Comparison of ENCODE assay signal across 8 cellular contexts in genomic region chr9:131405858-131406566, GRCh38. TPM values are rescaled to one million over a fixed set of nuclear protein-coding genes. Genes with fewer than 3 reads are reported as not detected.
A peak's percentile ranks its signal among the peaks of the same experiment; 100 is the strongest.
DNase-seq lines count a peak whose midpoint lies in the region; ATAC-seq and TF ChIP-seq lines count a peak whose summit lies in the region.

No MANE protein-coding gene starts in this region.

- peaks cover 96% of the 10 kb centered on the region for H3K4me1 ChIP-seq in BLaER1

- H3K9ac ChIP-seq in BLaER1: peak overlapping the region; percentile 45

- H3K27ac ChIP-seq in BLaER1: no peak overlapping the region

- H3K36me3 ChIP-seq in BLaER1: peaks cover 62% of the 10 kb centered on the region

- no peak overlapping the region for H3K4me3 ChIP-seq in BLaER1

- H3K27me3 ChIP-seq in BLaER1: no peaks in the 10 kb centered on the region

- TF ChIP-seq CTCF in natural killer cell (IDR thresholded peaks at IDR 0.05): no peak

- no peak for ATAC-seq in effector memory CD8-positive, alpha-beta T cell (replicated peaks)
- ATAC-seq in natural killer cell (no peak), GM19324 (IDR thresholded peaks at IDR 0.05; ENCODE audit: low FRiP score, unreplicated experiment) (no peak)

- DNase-seq in NCI-H69 (lab: John Stamatoyannopoulos, UW): peak; percentile 66
- no peak for DNase-seq in effector memory CD8-positive, alpha-beta T cell
- DNase-seq in natural killer cell: no peak
- no peak for DNase-seq in NOMO-1 treated with dmso at 0.1 percent for 144 hours (lab: John Stamatoyannopoulos, UW; ENCODE audit: unreplicated experiment)
- no peak for DNase-seq in NCI-H82 treated with DMSO at 0.1 percent for 48 hours (lab: John Stamatoyannopoulos, UW; ENCODE audit: unreplicated experiment)
- no peak for DNase-seq in CD1c-positive myeloid dendritic cell (ENCODE audit: extremely low spot score)

- H3K9me3 Mint-ChIP-seq in effector memory CD8-positive, alpha-beta T cell: no peaks in the 10 kb centered on the region
- no peaks in the 10 kb centered on the region for H3K9me3 Mint-ChIP-seq in natural killer cell

- intact Hi-C loops in natural killer cell (cut with micrococcal nuclease): loop anchor here (2.0 to 5.0 kb wide), 5 partner anchors 15 to 326 kb away; no protein-coding TSS in a partner anchor

- H3K4me2 ChIP-seq in BLaER1: peak overlapping the region; percentile 76

- H3K27me3 Mint-ChIP-seq in effector memory CD8-positive, alpha-beta T cell: no peaks in the 10 kb centered on the region
- no peaks in the 10 kb centered on the region for H3K27me3 Mint-ChIP-seq in natural killer cell (ENCODE audit: low read depth in 2 of 2)

- H3K36me3 Mint-ChIP-seq in effector memory CD8-positive, alpha-beta T cell (ENCODE audit: insufficient read depth): peaks cover 60% of the 10 kb centered on the region
- H3K36me3 Mint-ChIP-seq in natural killer cell: no peaks in the 10 kb centered on the region

- peaks cover 12% of the 10 kb centered on the region for H3K9me3 ChIP-seq in BLaER1

- H3K4me3 Mint-ChIP-seq in effector memory CD8-positive, alpha-beta T cell: peak overlapping the region; percentile 85 to 89
- H3K4me3 Mint-ChIP-seq in natural killer cell: peak overlapping the region; percentile 82

- peaks cover 100% of the 10 kb centered on the region for H4K20me1 ChIP-seq in BLaER1

- peak overlapping the region; percentile 94 to 97 for H3K27ac Mint-ChIP-seq in effector memory CD8-positive, alpha-beta T cell
- H3K27ac Mint-ChIP-seq in natural killer cell: peak overlapping the region; percentile 91 to 96

- H3K4me1 Mint-ChIP-seq in effector memory CD8-positive, alpha-beta T cell (ENCODE audit: low read depth in 2 of 2): peaks cover 75 to 86% of the 10 kb centered on the region in 2 donors
- peaks cover 74 to 80% of the 10 kb centered on the region in 2 donors for H3K4me1 Mint-ChIP-seq in natural killer cell

RNA-seq across cellular contexts. Expression of gene PRRC2B, which starts 12.1 kb away (rescaled TPM):
- total RNA-seq in natural killer cell: 100 to 1,000 TPM; 249 to 275 (median 274) TPM
